13 cellular contexts compared by ENCODE assay signal in the genomic region with DNA sequence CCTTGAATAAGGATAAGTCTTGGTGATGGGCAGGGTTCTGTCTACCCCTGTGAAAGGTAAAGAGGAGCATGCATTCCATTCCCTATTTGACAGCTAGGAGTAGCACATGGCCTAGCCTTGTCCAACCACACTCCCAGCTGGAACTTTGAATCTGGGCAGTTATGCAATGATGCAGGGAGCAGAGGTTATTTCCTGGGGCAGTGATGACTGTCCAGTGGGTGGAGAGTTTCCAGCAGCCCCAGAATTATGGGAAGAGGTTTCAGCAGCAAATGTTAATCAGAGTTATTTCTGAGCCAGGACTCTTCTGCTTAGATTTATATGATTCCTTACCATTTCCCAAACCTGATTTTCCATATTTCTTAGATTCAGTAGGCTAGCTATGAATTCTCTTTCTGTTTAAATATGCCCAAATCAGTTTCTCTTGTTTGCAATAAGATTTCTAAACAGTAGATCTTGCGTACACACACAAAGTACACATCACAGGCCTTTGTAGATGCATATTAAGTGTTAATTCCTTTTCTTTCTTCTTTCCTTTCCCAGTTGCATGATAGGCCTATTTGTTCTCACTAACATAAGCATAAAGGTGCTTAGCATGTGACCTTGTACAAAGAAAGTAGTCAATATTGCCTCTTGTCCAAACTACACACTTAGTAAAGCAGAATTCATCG. TPM values are rescaled to one million over a fixed set of nuclear protein-coding genes. Genes with fewer than 3 reads are reported as not detected.
DNase-seq lines count a peak whose midpoint lies in the region; ATAC-seq, FAIRE-seq and TF ChIP-seq lines count a peak whose summit lies in the region.
"Had no signal": no experiment of that assay in that cellular context is flagged by ENCODE, and none has a peak within 500 bp of the region (broad histone marks: within the 10 kb centered on the region; RNA-seq: fewer than 3 reads in every experiment).

No MANE protein-coding gene starts in this region.

- H3K27ac ChIP-seq in endothelial cell of umbilical vein (ENCODE audit: insufficient read depth, low read depth, low read length) = no peak overlapping the region
- H3K27ac ChIP-seq in CD4-positive, alpha-beta memory T cell (ENCODE audit: low read depth, low read length) = no peak overlapping the region

- H3K4me3 Mint-ChIP-seq in CD4-positive, alpha-beta memory T cell = no peak overlapping the region
- H3K4me3 Mint-ChIP-seq in T-helper 17 cell = no peak overlapping the region

- H3K79me2 ChIP-seq in endothelial cell of umbilical vein (ENCODE audit: control insufficient read depth, insufficient read depth, low read length) = no peaks in the 10 kb centered on the region

- no peak for TF ChIP-seq POLR2A in endothelial cell of umbilical vein (IDR thresholded peaks at IDR 0.05; ENCODE audit: low read depth, low read length)

- FAIRE-seq in endothelial cell of umbilical vein (lab: Jason Lieb, UNC) = peak; percentile 46
- FAIRE-seq: urothelium cell line had no signal

- no peaks in the 10 kb centered on the region for H3K27me3 ChIP-seq in endothelial cell of umbilical vein (ENCODE audit: control insufficient read depth in 2 of 2, insufficient read depth in 2 of 2, low read length in 2 of 2)
- H3K27me3 ChIP-seq in CD4-positive, alpha-beta memory T cell (ENCODE audit: insufficient read depth, low read length) = no peaks in the 10 kb centered on the region

- no peaks in the 10 kb centered on the region for H4K20me1 ChIP-seq in endothelial cell of umbilical vein (replicated peaks; ENCODE audit: control insufficient read depth, extremely low read depth, insufficient read depth, low read length)

- H3K9ac ChIP-seq in endothelial cell of umbilical vein (replicated peaks; ENCODE audit: extremely low read depth, insufficient read depth, low read length) = no peak overlapping the region

- dilution Hi-C loops in endothelial cell of umbilical vein (cut with MboI; ENCODE audit: extremely low pct_ligation_motif_present, low sequenced_read_pairs) = no loop called here

- H3K27ac Mint-ChIP-seq in CD4-positive, alpha-beta memory T cell = no peak overlapping the region
- no peak overlapping the region for H3K27ac Mint-ChIP-seq in T-helper 17 cell

- H3K4me1 Mint-ChIP-seq in CD4-positive, alpha-beta memory T cell = peaks cover 3 to 9% (median 7%) of the 10 kb centered on the region in 4 donors
- H3K4me1 Mint-ChIP-seq in T-helper 17 cell = peaks cover 4% of the 10 kb centered on the region

- H3K4me1 ChIP-seq in endothelial cell of umbilical vein (ENCODE audit: control insufficient read depth, extremely low read depth, insufficient read depth, low read length) = peaks cover 6% of the 10 kb centered on the region
- H3K4me1 ChIP-seq in CD4-positive, alpha-beta memory T cell (ENCODE audit: insufficient read depth, low read length) = no peaks in the 10 kb centered on the region

- H3K9me3 ChIP-seq in endothelial cell of umbilical vein (replicated peaks; ENCODE audit: control insufficient read depth, insufficient read depth, low read length) (no peaks in the 10 kb centered on the region), T-helper 17 cell (ENCODE audit: control insufficient read depth, low read length, poor library complexity, severe bottlenecking) (no peaks in the 10 kb centered on the region)
- no peaks in the 10 kb centered on the region for H3K9me3 ChIP-seq in CD4-positive, alpha-beta memory T cell (ENCODE audit: control insufficient read depth in 1 of 2, low read length in 2 of 2)

- H3K27me3 Mint-ChIP-seq in CD4-positive, alpha-beta memory T cell = no peaks in the 10 kb centered on the region
- H3K27me3 Mint-ChIP-seq in T-helper 17 cell = no peaks in the 10 kb centered on the region

- BruUV-seq in endothelial cell of umbilical vein (replicated peaks; lab: Mats Ljungman, UMichigan) = no TSS peak

- no peak overlapping the region for H3K4me2 ChIP-seq in endothelial cell of umbilical vein (ENCODE audit: insufficient read depth, low read length)

- no peaks in the 10 kb centered on the region for H3K36me3 Mint-ChIP-seq in CD4-positive, alpha-beta memory T cell
- no peaks in the 10 kb centered on the region for H3K36me3 Mint-ChIP-seq in T-helper 17 cell (ENCODE audit: low read depth)

- no peak overlapping the region for H2AFZ ChIP-seq in endothelial cell of umbilical vein (ENCODE audit: low read depth, low read length)

- POLR2A ChIA-PET in endothelial cell of umbilical vein (lab: Charles Lee) = no interaction called here
- POLR2A ChIA-PET in CD4-positive, alpha-beta memory T cell (lab: Charles Lee; ENCODE audit: partially characterized antibody) = no interaction called here

- ATAC-seq in HG03196 (IDR thresholded peaks at IDR 0.05; ENCODE audit: unreplicated experiment) (peak; percentile 16), T-helper 17 cell (no peak)

- no peaks in the 10 kb centered on the region for H3K36me3 ChIP-seq in endothelial cell of umbilical vein (ENCODE audit: control insufficient read depth in 2 of 2, extremely low read depth in 1 of 2, insufficient read depth in 2 of 2, low read length in 2 of 2)
- H3K36me3 ChIP-seq in CD4-positive, alpha-beta memory T cell (ENCODE audit: insufficient read depth, low read length) = no peaks in the 10 kb centered on the region

- H3K9me1 ChIP-seq in endothelial cell of umbilical vein (replicated peaks; ENCODE audit: control insufficient read depth, extremely low read depth, insufficient read depth, low read length) = no peaks in the 10 kb centered on the region

- no peaks in the 10 kb centered on the region for H3K9me3 Mint-ChIP-seq in CD4-positive, alpha-beta memory T cell

- no peak for TF ChIP-seq CTCF in endothelial cell of umbilical vein (IDR thresholded peaks at IDR 0.05; ENCODE audit: extremely low read depth in 1 of 2, insufficient read depth in 1 of 2, low read depth in 1 of 2, low read length in 2 of 2)

- H3K4me3 ChIP-seq in endothelial cell of umbilical vein (replicated peaks in 1 of 3; ENCODE audit: insufficient read depth in 1 of 3, low read depth in 1 of 3, low read length in 3 of 3) = no peak overlapping the region
- H3K4me3 ChIP-seq in CD4-positive, alpha-beta memory T cell (ENCODE audit: low read length in 2 of 2) = no peak overlapping the region

- CTCF ChIA-PET in endothelial cell of umbilical vein (lab: Charles Lee) = interaction anchor here (1.0 kb wide), 1 partner anchor 21 kb away, joined by 3 read pairs; no protein-coding TSS in a partner anchor
- CTCF ChIA-PET in CD4-positive, alpha-beta memory T cell (lab: Charles Lee; ENCODE audit: partially characterized antibody) = no interaction called here

- DNase-seq in EL (peak; percentile 62), endothelial cell of umbilical vein (ENCODE audit: low read depth, low spot score) (no peak), non-pigmented ciliary epithelial cell (ENCODE audit: low read depth) (peak; percentile 46), SW480 (ENCODE audit: low spot score) (no peak), activated gamma-delta T cell (lab: John Stamatoyannopoulos, UW) (no peak), T-helper 17 cell (no peak)
- DNase-seq in CD4-positive, alpha-beta memory T cell = no peak
- DNase-seq: DMS79 treated with DMSO at 0.1 percent for 48 hours; erythroblast; NCI-H748 treated with DMSO at 0.1 percent for 48 hours; stimulated activated CD4-positive, alpha-beta T cell treated with anti-CD3 and anti-CD28 coated beads, Interleukin-2, amount 100 ng/mL, for 24 hours had no signal

- intact Hi-C loops in endothelial cell of umbilical vein (cut with micrococcal nuclease) = no loop called here
- intact Hi-C loops in CD4-positive, alpha-beta memory T cell (cut with micrococcal nuclease) = no loop called here

TF ChIP-seq in endothelial cell of umbilical vein, 7 proteins besides CTCF, POLR2A, EP300 and RAD21:
- no peak for TF ChIP-seq MYC (IDR thresholded peaks at IDR 0.05; ENCODE audit: low read depth, low read length)
- TF ChIP-seq GATA2 (IDR thresholded peaks at IDR 0.05; ENCODE audit: insufficient read depth, insufficient read length, low read depth, low read length) = no peak
- peak; percentile 6 for TF ChIP-seq FOS (IDR thresholded peaks at IDR 0.05; ENCODE audit: borderline replicate concordance, insufficient read depth, low read length)
- no peak for TF ChIP-seq JUN (IDR thresholded peaks at IDR 0.05; ENCODE audit: borderline replicate concordance, insufficient read depth, insufficient read length, low read depth)
- no peak for TF ChIP-seq POLR2AphosphoS5 (IDR thresholded peaks at IDR 0.05; ENCODE audit: insufficient read depth, low read depth, low read length)
- TF ChIP-seq, protein P1, sequence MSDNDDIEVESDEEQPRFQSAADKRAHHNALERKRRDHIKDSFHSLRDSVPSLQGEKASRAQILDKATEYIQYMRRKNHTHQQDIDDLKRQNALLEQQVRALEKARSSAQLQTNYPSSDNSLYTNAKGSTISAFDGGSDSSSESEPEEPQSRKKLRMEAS (IDR thresholded peaks at IDR 0.05; ENCODE audit: insufficient read depth, insufficient read length) = no peak
- TF ChIP-seq EZH2 (IDR thresholded peaks at IDR 0.05; ENCODE audit: borderline replicate concordance, low read depth, low read length, severe bottlenecking) = no peak
TF ChIP-seq in endothelial cell of umbilical vein: peak in this region for 1.

RNA-seq across cellular contexts. Expression of a gene that starts 17.3 kb away (rescaled TPM):
- total RNA-seq in endothelial cell of umbilical vein (0.18 and 0.28 TPM in 2 replicates), T-helper 17 cell (under 1 TPM; 0.42 to 0.52 TPM)
- polyA plus RNA-seq in endothelial cell of umbilical vein = 0.03 and 0.04 TPM in 2 replicates
- 0.04 and 0.06 TPM in 2 replicates for polyA plus RNA-seq in endothelial cell of umbilical vein (2011; cell fraction: cytosol; rRNA removed)
- polyA plus RNA-seq in endothelial cell of umbilical vein (2011; cell fraction: nucleus; rRNA removed) = 0.14 and 0.16 TPM in 2 replicates
- polyA plus RNA-seq in endothelial cell of umbilical vein (2012) = 0.10 and 0.17 TPM in 2 replicates
- 0.06 TPM in 1 of 2 replicates, not detected in the other for polyA minus RNA-seq in endothelial cell of umbilical vein
- not detected for polyA minus RNA-seq in endothelial cell of umbilical vein (2011; cell fraction: cytosol; rRNA and poly(A)+ RNA removed)
- polyA minus RNA-seq in endothelial cell of umbilical vein (2011; cell fraction: nucleus; rRNA and poly(A)+ RNA removed) = 0.10 and 0.14 TPM in 2 replicates
- total RNA-seq in CD4-positive, alpha-beta memory T cell = 1 to 10 TPM; 1.4 to 1.6 TPM
- under 1 TPM in 1 of 2 donors, not detected in 1; 0.78 TPM for polyA plus RNA-seq in CD4-positive, alpha-beta memory T cell

Comparison
In these comparisons a context has a peak if more than half of its experiments do, and no peak if none do; other contexts are left out.
1. DNase-seq: peak in EL (single experiment) and non-pigmented ciliary epithelial cell (single experiment); none in endothelial cell of umbilical vein (single experiment), SW480 (single experiment), activated gamma-delta T cell (single experiment), CD4-positive, alpha-beta memory T cell (0 of 5) and T-helper 17 cell (0 of 3).